9 cellular contexts compared by ENCODE assay signal in the genomic region with DNA sequence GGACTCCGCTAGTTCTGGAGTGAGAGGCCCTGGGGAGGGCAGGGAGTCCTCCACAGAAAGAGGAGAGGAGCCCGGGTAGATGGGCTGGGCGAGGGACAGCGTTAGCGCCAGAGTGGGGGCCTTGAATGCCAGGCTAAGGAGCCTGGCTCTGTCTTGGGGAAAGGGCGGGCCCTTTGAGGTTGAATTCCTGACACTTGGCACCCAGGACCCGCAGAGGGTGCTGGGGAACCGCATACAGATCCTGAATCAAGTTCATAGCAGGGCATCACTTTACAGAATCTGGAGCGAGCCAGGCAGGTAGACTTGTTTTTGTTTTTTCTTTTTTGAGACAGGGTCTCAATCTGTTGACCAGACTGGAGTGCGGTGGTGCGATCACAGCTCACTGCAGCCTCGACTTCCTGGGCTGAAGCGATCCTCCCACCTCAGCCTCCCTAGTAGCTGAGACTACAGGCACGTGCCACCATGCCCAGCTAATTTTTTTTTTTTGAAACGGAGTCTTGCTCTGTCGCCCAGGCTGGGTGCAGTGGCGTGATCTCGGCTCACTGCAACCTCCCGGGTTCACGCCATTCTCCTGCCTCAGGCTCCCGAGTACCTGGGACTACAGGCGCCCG. TPM values are rescaled to one million over a fixed set of nuclear protein-coding genes. Genes with fewer than 3 reads are reported as not detected.
DNase-seq lines count a peak whose midpoint lies in the region; ATAC-seq and TF ChIP-seq lines count a peak whose summit lies in the region.
"Had no signal": no experiment of that assay in that cellular context is flagged by ENCODE, and none has a peak within 500 bp of the region (broad histone marks: within the 10 kb centered on the region; RNA-seq: fewer than 3 reads in every experiment).

No MANE protein-coding gene starts in this region.

- H3K27me3 Mint-ChIP-seq in GM23338 (ENCODE audit: insufficient read depth, low read depth, poor library complexity), result peaks cover 27% of the 10 kb centered on the region
- H3K27me3 Mint-ChIP-seq in T-cell, result no peaks in the 10 kb centered on the region

- H3K36me3 Mint-ChIP-seq in GM23338 (ENCODE audit: low read depth), result no peaks in the 10 kb centered on the region
- H3K36me3 Mint-ChIP-seq in T-cell, result no peaks in the 10 kb centered on the region

- no peaks in the 10 kb centered on the region for H4K20me1 ChIP-seq in GM23338 (replicated peaks; ENCODE audit: insufficient read depth)

- H3K27ac Mint-ChIP-seq in GM23338 (no peak overlapping the region), T-cell (peak overlapping the region; percentile 91 to 94)

- H3F3A ChIP-seq in GM23338 (replicated peaks; ENCODE audit: low read depth), result no peaks in the 10 kb centered on the region

- POLR2A ChIA-PET in T-cell (lab: Charles Lee), result interaction anchor here in 1 of 2 donors (0.6 kb wide), 1 partner anchor 28 kb away, joined by 5 read pairs; no protein-coding TSS in a partner anchor

- intact Hi-C loops in lower leg skin (cut with DNase I; ENCODE audit: low total_unique reads), result no loop called here

- H3K4me1 ChIP-seq in GM23338 (ENCODE audit: insufficient read depth), result peaks cover 8% of the 10 kb centered on the region; the same call in 1 of the 2 replicates

- no peak for TF ChIP-seq POLR2A in lower leg skin (IDR thresholded peaks at IDR 0.05)

- CTCF ChIA-PET in T-cell (lab: Charles Lee), result interaction anchor here in 1 of 2 donors (0.9 to 1.2 kb wide), 2 partner anchors 16 to 19 kb away, joined by 5 to 9 read pairs; partner anchors contain the start of genes PPP1CA and PTPRCAP

- H3K4me1 Mint-ChIP-seq in GM23338 (peaks cover 13% of the 10 kb centered on the region), T-cell (peaks cover 40 to 54% (median 51%) of the 10 kb centered on the region in 3 donors)

- H3K9me2 ChIP-seq in GM23338 (ENCODE audit: insufficient read depth), result no peaks in the 10 kb centered on the region

- H3K27ac ChIP-seq in GM23338 (ENCODE audit: low read depth), result no peak overlapping the region
- H3K27ac ChIP-seq in skin epidermis, result peak overlapping the region in 15 of 21 experiments; percentile 32 to 95 (median 80)

- peak overlapping the region; percentile 78; the same call in 1 of the 2 replicates for H3K4me2 ChIP-seq in GM23338

- H3K4me3 ChIP-seq in GM23338, result peak overlapping the region; percentile 67
- H3K4me3 ChIP-seq in foreskin fibroblast (ENCODE audit: low read depth in 1 of 2, low read length in 2 of 2), result peak overlapping the region; percentile 38 to 40
- peak overlapping the region in 6 of 7 experiments; percentile 47 to 76 (median 64) for H3K4me3 ChIP-seq in skin epidermis
- no peak overlapping the region for H3K4me3 ChIP-seq in lower leg skin (ENCODE audit: low read depth, poor library complexity, severe bottlenecking)

- ATAC-seq in GM23338, result peak; percentile 33; the same call in 2 of the 3 replicates
- ATAC-seq in T-cell (replicated peaks in 1 of 4), result no peak
- no peak for ATAC-seq in GM21515 (IDR thresholded peaks at IDR 0.05; ENCODE audit: unreplicated experiment)

- no peak for DNase-seq in GM23338 (ENCODE audit: low spot score)
- no peak for DNase-seq in T-cell
- DNase-seq in foreskin fibroblast, result no peak
- DNase-seq in epidermal melanocyte (ENCODE audit: insufficient read length, low spot score), result no peak
- DNase-seq in lower leg skin (ENCODE audit: low spot score in 2 of 2), result no peak
- no peak for DNase-seq in DMS53 (lab: John Stamatoyannopoulos, UW)

- TF ChIP-seq CTCF in GM23338 (conservative IDR thresholded peaks at IDR 0.05; ENCODE audit: low read depth in 2 of 2) (0 out of 4 replicates have a peak, but pooled peaks of 1 of the 2 experiments have one; percentile 22), foreskin fibroblast (IDR thresholded peaks at IDR 0.05; ENCODE audit: low read depth, low read length) (no peak), lower leg skin (IDR thresholded peaks at IDR 0.05) (no peak)

- H3K9me3 Mint-ChIP-seq in GM23338 (no peaks in the 10 kb centered on the region; the same call in 2 of the 3 replicates), T-cell (no peaks in the 10 kb centered on the region)

- H3K4me3 Mint-ChIP-seq in GM23338, result peak overlapping the region; percentile 59
- peak overlapping the region; percentile 46 to 86 (median 68) for H3K4me3 Mint-ChIP-seq in T-cell

- no peaks in the 10 kb centered on the region for H3K36me3 ChIP-seq in GM23338 (ENCODE audit: insufficient read depth)

- H2AFZ ChIP-seq in GM23338, result peak overlapping the region; percentile 88; the same call in 1 of the 2 replicates

- H3K27me3 ChIP-seq in GM23338 (ENCODE audit: insufficient read depth), result 0 out of 2 replicates have a peak, but pooled peaks cover 5% of the 10 kb centered on the region

- no peaks in the 10 kb centered on the region for H3K79me2 ChIP-seq in GM23338 (replicated peaks; ENCODE audit: insufficient read depth)

- WGBS in lower leg skin, 2 donors, result 67 to 68% methylated on average over 23 of the region's 23 CpGs

TF ChIP-seq in GM23338, 12 proteins besides CTCF, POLR2A, EP300 and RAD21 (continues in another document):
- no peak for TF ChIP-seq ZNF331 (CRISPR knock-in tag; IDR thresholded peaks at IDR 0.05; ENCODE audit: low read depth)
- TF ChIP-seq REST (IDR thresholded peaks at IDR 0.05; ENCODE audit: unreplicated experiment), result no peak
- no peak for TF ChIP-seq EZH2phosphoT487 (IDR thresholded peaks at IDR 0.05; ENCODE audit: unreplicated experiment)
- TF ChIP-seq NANOG (IDR thresholded peaks at IDR 0.05; ENCODE audit: borderline replicate concordance), result no peak
- TF ChIP-seq CREB1 (CRISPR knock-in tag; IDR thresholded peaks at IDR 0.05; ENCODE audit: low read depth), result no peak
- no peak for TF ChIP-seq POLR2AphosphoS5 (IDR thresholded peaks at IDR 0.05; ENCODE audit: low read depth)
- TF ChIP-seq EZH2 (IDR thresholded peaks at IDR 0.05; ENCODE audit: low read depth, unreplicated experiment), result no peak
- TF ChIP-seq JUNB (IDR thresholded peaks at IDR 0.05; ENCODE audit: unreplicated experiment), result no peak
- TF ChIP-seq STAT1 (IDR thresholded peaks at IDR 0.05; ENCODE audit: unreplicated experiment), result no peak

RNA-seq across cellular contexts. Expression of gene CARNS1, which starts 6.0 kb away (rescaled TPM):
- 0.27 and 0.76 TPM in 2 replicates for total RNA-seq in GM23338 (2014; rRNA removed; shearing (Covaris generic))
- 0.52 and 0.63 TPM in 2 replicates for polyA plus RNA-seq in GM23338 (2016; fragmentation: Nextera tagmentation; extraction: Ambion mirVana)
- total RNA-seq in T-cell (10 to 100 TPM in 2 of 5 donors, 1 to 10 TPM in 3; 5.5 to 19.1 (median 9.8) TPM), lower leg skin (1 to 10 TPM in 2 of 4 donors, under 1 TPM in 2; 0.30 to 1.5 (median 1.0) TPM)

RNA-seq across cellular contexts. Expression of gene RPS6KB2, which starts 6.8 kb away (rescaled TPM):
- 41.3 and 48.2 TPM in 2 replicates for total RNA-seq in GM23338 (2014; rRNA removed; shearing (Covaris generic))
- 27.7 and 29.5 TPM in 2 replicates for polyA plus RNA-seq in GM23338 (2016; fragmentation: Nextera tagmentation; extraction: Ambion mirVana)
- 10 to 100 TPM; 60.3 to 88.0 (median 81.9) TPM for total RNA-seq in T-cell
- total RNA-seq in lower leg skin, result 100 to 1,000 TPM; 154 to 264 (median 203) TPM

RNA-seq across cellular contexts. Expression of gene PTPRCAP, which starts 16.0 kb away (rescaled TPM):
- total RNA-seq in GM23338 (2014; rRNA removed; shearing (Covaris generic)), result 0.85 and 3.5 TPM in 2 replicates
- polyA plus RNA-seq in GM23338 (2016; fragmentation: Nextera tagmentation; extraction: Ambion mirVana), result 2.7 and 3.3 TPM in 2 replicates
- total RNA-seq in T-cell, result 100 to 1,000 TPM; 192 to 282 (median 256) TPM
- 1 to 10 TPM; 1.6 to 2.9 (median 2.1) TPM for total RNA-seq in lower leg skin

RNA-seq across cellular contexts. Expression of gene TBC1D10C, which starts 17.6 kb away (rescaled TPM):
- 0.31 and 0.35 TPM in 2 replicates for total RNA-seq in GM23338 (2014; rRNA removed; shearing (Covaris generic))
- polyA plus RNA-seq in GM23338 (2016; fragmentation: Nextera tagmentation; extraction: Ambion mirVana), result 0.17 and 0.31 TPM in 2 replicates
- total RNA-seq in T-cell (100 to 1,000 TPM; 288 to 449 (median 436) TPM), lower leg skin (1 to 10 TPM in 2 of 4 donors, under 1 TPM in 2; 0.71 to 1.3 (median 0.97) TPM)
- total RNA-seq: renal cortical epithelial cell had no signal

RNA-seq across cellular contexts. Expression of gene PPP1CA, which starts 19.9 kb away (rescaled TPM):
- total RNA-seq in GM23338 (2014; rRNA removed; shearing (Covaris generic)), result 227 and 237 TPM in 2 replicates
- 217 TPM in 2 replicates for polyA plus RNA-seq in GM23338 (2016; fragmentation: Nextera tagmentation; extraction: Ambion mirVana)
- total RNA-seq in T-cell, result 100 to 1,000 TPM; 118 to 198 (median 186) TPM
- total RNA-seq in lower leg skin, result 100 to 1,000 TPM; 101 to 160 (median 143) TPM

Comparison
In these comparisons a context has a peak if more than half of its experiments do, and no peak if none do; other contexts are left out.
1. RNA of gene PTPRCAP, which starts 16.0 kb away (total RNA-seq): 192 to 282 TPM in T-cell; 0.85 to 3.5 TPM in GM23338 and 1.6 to 2.9 TPM in lower leg skin; every median in the first group is over 10 times any median in the second.